ENCODE assay signal across 16 cellular contexts in genomic region chr10:17562572-17562971, GRCh38. TPM values are rescaled to one million over a fixed set of nuclear protein-coding genes. Genes with fewer than 3 reads are reported as not detected.
DNase-seq lines count a peak whose midpoint lies in the region; ATAC-seq, FAIRE-seq and TF ChIP-seq lines count a peak whose summit lies in the region.
"Had no signal": no experiment of that assay in that cellular context is flagged by ENCODE, and none has a peak within 500 bp of the region (broad histone marks: within the 10 kb centered on the region; RNA-seq: fewer than 3 reads in every experiment).

No MANE protein-coding gene starts in this region.

- H3K27ac Mint-ChIP-seq in stimulated activated memory B cell treated with anti-CD40 and anti-IgM and Interleukin-4, amounts not matched to agents 10 μg/mL and 1 μg/mL and 100 μg/mL, for 72 hours, result no peak overlapping the region
- H3K27ac Mint-ChIP-seq: activated T-helper 17 cell treated with anti-CD3 and anti-CD28 coated beads, Interleukin-2, amount 50 U/mL, for 72 hours had no signal

- CTCF ChIA-PET in A673 (lab: Charles Lee), result no interaction called here

- no TSS peak for BruUV-seq in A673 (replicated peaks; lab: Mats Ljungman, UMichigan)

- peaks cover 6% of the 10 kb centered on the region for H3K4me1 Mint-ChIP-seq in stimulated activated memory B cell treated with anti-CD40 and anti-IgM and Interleukin-4, amounts not matched to agents 10 μg/mL and 1 μg/mL and 100 μg/mL, for 72 hours
- H3K4me1 Mint-ChIP-seq: activated T-helper 17 cell treated with anti-CD3 and anti-CD28 coated beads, Interleukin-2, amount 50 U/mL, for 72 hours had no signal

- peak overlapping the region; percentile 7 for H3K4me3 ChIP-seq in A673 (ENCODE audit: low read depth, low read length, poor library complexity, severe bottlenecking)
- H3K4me3 ChIP-seq: heart left ventricle had no signal

- ATAC-seq in SK-N-SH treated with all-trans-retinoic acid at 6 μM for 48 hours (peak; percentile 92), GM19023 (IDR thresholded peaks at IDR 0.05; ENCODE audit: unreplicated experiment) (no peak), GM18511 (IDR thresholded peaks at IDR 0.05; ENCODE audit: unreplicated experiment) (no peak)
- no peak for ATAC-seq in stimulated activated memory B cell treated with anti-CD40 and anti-IgM and Interleukin-4, amounts not matched to agents 10 μg/mL and 1 μg/mL and 100 μg/mL, for 72 hours
- ATAC-seq: activated T-helper 17 cell treated with anti-CD3 and anti-CD28 coated beads, Interleukin-2, amount 50 U/mL, for 72 hours; heart left ventricle; HepG2 had no signal

- peaks cover 31% of the 10 kb centered on the region for H3K4me1 ChIP-seq in A673 (ENCODE audit: insufficient read depth, low read length, poor library complexity, severe bottlenecking)
- H3K4me1 ChIP-seq: heart left ventricle had no signal

- DNase-seq in A673 (ENCODE audit: low spot score) (peak; percentile 93), HTR-8/SVneo (ENCODE audit: insufficient read length, low spot score) (peak; percentile 15), fibroblast of the conjunctiva (ENCODE audit: low read depth) (peak; percentile 14), D721Med (ENCODE audit: insufficient read length, low spot score) (no peak)
- DNase-seq: activated CD4-positive, CD25-positive, alpha-beta regulatory T cell treated with anti-CD3 and anti-CD28 coated beads, Interleukin-2, amount 50 U/mL, for 72 hours; cortex of kidney; GF-D8; GOT3; heart left ventricle; substantia nigra had no signal

- no peaks in the 10 kb centered on the region for H3K36me3 ChIP-seq in A673 (ENCODE audit: insufficient read depth, low read length, poor library complexity, severe bottlenecking)
- H3K36me3 ChIP-seq: heart left ventricle had no signal

- H3K36me3 Mint-ChIP-seq in stimulated activated memory B cell treated with anti-CD40 and anti-IgM and Interleukin-4, amounts not matched to agents 10 μg/mL and 1 μg/mL and 100 μg/mL, for 72 hours, result no peaks in the 10 kb centered on the region

- no peaks in the 10 kb centered on the region for H3K9me3 Mint-ChIP-seq in stimulated activated memory B cell treated with anti-CD40 and anti-IgM and Interleukin-4, amounts not matched to agents 10 μg/mL and 1 μg/mL and 100 μg/mL, for 72 hours
- H3K9me3 Mint-ChIP-seq: activated T-helper 17 cell treated with anti-CD3 and anti-CD28 coated beads, Interleukin-2, amount 50 U/mL, for 72 hours had no signal

- peaks cover 13% of the 10 kb centered on the region for H3K27me3 Mint-ChIP-seq in stimulated activated memory B cell treated with anti-CD40 and anti-IgM and Interleukin-4, amounts not matched to agents 10 μg/mL and 1 μg/mL and 100 μg/mL, for 72 hours
- H3K27me3 Mint-ChIP-seq: activated T-helper 17 cell treated with anti-CD3 and anti-CD28 coated beads, Interleukin-2, amount 50 U/mL, for 72 hours had no signal

- no peak for FAIRE-seq in HTR-8/SVneo (lab: Jason Lieb, UNC)
- FAIRE-seq in D721Med (lab: Jason Lieb, UNC), result no peak
- FAIRE-seq: HepG2 had no signal

- no peak overlapping the region for H3K4me3 Mint-ChIP-seq in stimulated activated memory B cell treated with anti-CD40 and anti-IgM and Interleukin-4, amounts not matched to agents 10 μg/mL and 1 μg/mL and 100 μg/mL, for 72 hours
- H3K4me3 Mint-ChIP-seq: activated T-helper 17 cell treated with anti-CD3 and anti-CD28 coated beads, Interleukin-2, amount 50 U/mL, for 72 hours had no signal

- H3K27ac ChIP-seq in A673 (ENCODE audit: low read depth, low read length, poor library complexity, severe bottlenecking), result peak overlapping the region; percentile 29
- H3K27ac ChIP-seq: heart left ventricle had no signal

- TF ChIP-seq CTCF in A673 (conservative IDR thresholded peaks at IDR 0.05; ENCODE audit: low read depth, low read length), result no peak
- no peak for TF ChIP-seq CTCF in D721Med (IDR thresholded peaks at IDR 0.05; ENCODE audit: insufficient read depth, missing control alignments)

- POLR2A ChIA-PET in A673 (lab: Charles Lee; ENCODE audit: low non-redundant PET), result no interaction called here

- no peaks in the 10 kb centered on the region for H3K9me3 ChIP-seq in A673 (ENCODE audit: low read depth, low read length, poor library complexity, severe bottlenecking)
- H3K9me3 ChIP-seq: heart left ventricle had no signal

- intact Hi-C loops in A673 (cut with micrococcal nuclease; ENCODE audit: unreplicated experiment), result no loop called here

- no peaks in the 10 kb centered on the region for H3K27me3 ChIP-seq in A673 (replicated peaks; ENCODE audit: insufficient read depth, low read depth, low read length, poor library complexity)
- H3K27me3 ChIP-seq: heart left ventricle had no signal

TF ChIP-seq in SK-N-SH treated with all-trans-retinoic acid at 6 μM for 48 hours, 23 proteins besides CTCF, POLR2A, EP300 and RAD21:
- TF ChIP-seq OSR1 (CRISPR knock-in tag; IDR thresholded peaks at IDR 0.05) (no peak), ZC3H10 (CRISPR knock-in tag; IDR thresholded peaks at IDR 0.05) (peak; percentile 57), SNAI2 (CRISPR knock-in tag; IDR thresholded peaks at IDR 0.05) (0 out of 2 replicates have a peak, but pooled peaks have one; percentile 8), BACH2 (CRISPR knock-in tag; IDR thresholded peaks at IDR 0.05; ENCODE audit: borderline replicate concordance) (no peak), ZFP30 (CRISPR knock-in tag; IDR thresholded peaks at IDR 0.05) (no peak), RARB (CRISPR knock-in tag; IDR thresholded peaks at IDR 0.05) (0 out of 2 replicates have a peak, but pooled peaks have one; percentile 34), CREB5 (CRISPR knock-in tag; IDR thresholded peaks at IDR 0.05; ENCODE audit: low read depth) (peak; percentile 74), ZNF8 (CRISPR knock-in tag; IDR thresholded peaks at IDR 0.05) (no peak), TSHZ2 (CRISPR knock-in tag; IDR thresholded peaks at IDR 0.05) (peak; percentile 91), PPARA (CRISPR knock-in tag; IDR thresholded peaks at IDR 0.05; ENCODE audit: borderline replicate concordance) (no peak), ISL1 (CRISPR knock-in tag; IDR thresholded peaks at IDR 0.05) (peak; percentile 93), TOX (CRISPR knock-in tag; IDR thresholded peaks at IDR 0.05; ENCODE audit: borderline replicate concordance) (peak; percentile 83), GLIS3 (CRISPR knock-in tag; IDR thresholded peaks at IDR 0.05) (peak; percentile 88; the same call in 1 of the 2 replicates), CSDC2 (CRISPR knock-in tag; IDR thresholded peaks at IDR 0.05) (peak; percentile 37; the same call in 1 of the 2 replicates), ZFP3 (CRISPR knock-in tag; IDR thresholded peaks at IDR 0.05) (peak; percentile 35; the same call in 1 of the 2 replicates)
- TF ChIP-seq, protein P1, sequence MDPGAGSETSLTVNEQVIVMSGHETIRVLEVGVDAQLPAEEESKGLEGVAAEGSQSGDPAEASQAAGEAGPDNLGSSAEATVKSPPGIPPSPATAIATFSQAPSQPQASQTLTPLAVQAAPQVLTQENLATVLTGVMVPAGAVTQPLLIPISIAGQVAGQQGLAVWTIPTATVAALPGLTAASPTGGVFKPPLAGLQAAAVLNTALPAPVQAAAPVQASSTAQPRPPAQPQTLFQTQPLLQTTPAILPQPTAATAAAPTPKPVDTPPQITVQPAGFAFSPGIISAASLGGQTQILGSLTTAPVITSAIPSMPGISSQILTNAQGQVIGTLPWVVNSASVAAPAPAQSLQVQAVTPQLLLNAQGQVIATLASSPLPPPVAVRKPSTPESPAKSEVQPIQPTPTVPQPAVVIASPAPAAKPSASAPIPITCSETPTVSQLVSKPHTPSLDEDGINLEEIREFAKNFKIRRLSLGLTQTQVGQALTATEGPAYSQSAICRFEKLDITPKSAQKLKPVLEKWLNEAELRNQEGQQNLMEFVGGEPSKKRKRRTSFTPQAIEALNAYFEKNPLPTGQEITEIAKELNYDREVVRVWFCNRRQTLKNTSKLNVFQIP (CRISPR knock-in tag; IDR thresholded peaks at IDR 0.05; ENCODE audit: borderline replicate concordance, low read depth), result no peak

RNA-seq across cellular contexts. Expression of gene HACD1, which starts 54.6 kb away (rescaled TPM):
- 13.6 and 14.1 TPM in 2 replicates for total RNA-seq in A673 (2021)
